ENCODE assay signal across 21 cellular contexts in genomic region chr3:62159056-62159455, GRCh38.
DNase-seq lines count a peak whose midpoint lies in the region; ATAC-seq and TF ChIP-seq lines count a peak whose summit lies in the region.
"Had no signal": no experiment of that assay in that cellular context is flagged by ENCODE, and none has a peak within 500 bp of the region (broad histone marks: within the 10 kb centered on the region; RNA-seq: fewer than 3 reads in every experiment).

No MANE protein-coding gene starts in this region.

- H3K9me3 ChIP-seq in mesenchymal stem cell (ENCODE audit: control insufficient read depth, low read length), result no peaks in the 10 kb centered on the region
- H3K9me3 ChIP-seq in stomach smooth muscle (ENCODE audit: control insufficient read depth in 2 of 2, low read length in 2 of 2), result no peaks in the 10 kb centered on the region
- no peaks in the 10 kb centered on the region for H3K9me3 ChIP-seq in A673 (ENCODE audit: low read depth, low read length, poor library complexity, severe bottlenecking)
- H3K9me3 ChIP-seq: right lobe of liver had no signal

- in situ Hi-C loops in brain microvascular endothelial cell (cut with HindIII; ENCODE audit: low pct_ligation_motif_present, low sequenced_read_pairs), result no loop called here

- peaks cover 7% of the 10 kb centered on the region for H3K79me1 ChIP-seq in mesenchymal stem cell (replicated peaks; ENCODE audit: low read length, poor library complexity, severe bottlenecking)

- H3K14ac ChIP-seq in mesenchymal stem cell (ENCODE audit: low read length in 2 of 2), result no peak overlapping the region

- POLR2A ChIA-PET in A673 (lab: Charles Lee; ENCODE audit: low non-redundant PET), result interaction anchor here (0.6 kb wide), 1 partner anchor 186 kb away, joined by 5 read pairs; no protein-coding TSS in a partner anchor

- H2BK15ac ChIP-seq in mesenchymal stem cell (ENCODE audit: low read depth, poor library complexity, severe bottlenecking), result no peak overlapping the region

- H3K27me3 ChIP-seq in ACC112 (ENCODE audit: insufficient read depth, low read length), result no peaks in the 10 kb centered on the region
- no peaks in the 10 kb centered on the region for H3K27me3 ChIP-seq in brain microvascular endothelial cell (replicated peaks)
- no peaks in the 10 kb centered on the region for H3K27me3 ChIP-seq in mesenchymal stem cell (ENCODE audit: control insufficient read depth in 1 of 2, insufficient read depth in 1 of 2, low read length in 2 of 2)
- H3K27me3 ChIP-seq in stomach smooth muscle (ENCODE audit: control insufficient read depth in 1 of 2, insufficient read depth in 2 of 2, low read length in 2 of 2), result no peaks in the 10 kb centered on the region
- H3K27me3 ChIP-seq in A673 (replicated peaks; ENCODE audit: insufficient read depth, low read depth, low read length, poor library complexity), result no peaks in the 10 kb centered on the region
- H3K27me3 ChIP-seq: BLaER1 treated with 17β-estradiol and CSF1 and Interleukin-3, amounts not matched to agents 10 nM and 100 nM; right lobe of liver had no signal

- intact Hi-C loops in A673 (cut with micrococcal nuclease; ENCODE audit: unreplicated experiment), result no loop called here

- H4K91ac ChIP-seq in mesenchymal stem cell (ENCODE audit: low read length), result no peak overlapping the region

- H2AK5ac ChIP-seq in mesenchymal stem cell (ENCODE audit: low read length, severe bottlenecking), result no peak overlapping the region

- DNase-seq in brain microvascular endothelial cell (no peak), mesenchymal stem cell (no peak), A673 (ENCODE audit: low spot score) (no peak)
- DNase-seq: ACHN; activated CD4-positive, alpha-beta T cell treated with anti-CD3 and anti-CD28 coated beads for 1 hour; activated CD8-positive, alpha-beta T cell treated with anti-CD3 and anti-CD28 coated beads, Interleukin-2, amount 10 ng/mL, durations not matched to agents 7 days and 5 days; activated gamma-delta T cell; activated naive CD8-positive, alpha-beta T cell treated with anti-CD3 and anti-CD28 coated beads, Interleukin-2, amount 50 U/mL, for 24 hours; Calu3; hippocampal formation; naive thymus-derived CD4-positive, alpha-beta T cell; NCI-H1694 treated with DMSO at 0.1 percent for 48 hours; NCI-H69 had no signal

- H3K9ac ChIP-seq in mesenchymal stem cell (ENCODE audit: low read length) (peak overlapping the region; percentile 55), stomach smooth muscle (ENCODE audit: low read length in 2 of 2) (no peak overlapping the region)
- H3K9ac ChIP-seq: BLaER1 treated with 17β-estradiol and CSF1 and Interleukin-3, amounts not matched to agents 10 nM and 100 nM had no signal

- H3K79me2 ChIP-seq in ACC112 (ENCODE audit: control insufficient read depth, insufficient read depth, low read length, unreplicated experiment), result no peaks in the 10 kb centered on the region

- H3K4ac ChIP-seq in mesenchymal stem cell (ENCODE audit: low read depth in 1 of 2, low read length in 2 of 2), result no peak overlapping the region

- no peak overlapping the region for H2BK12ac ChIP-seq in mesenchymal stem cell (ENCODE audit: low read length in 2 of 2)

- peaks cover 36% of the 10 kb centered on the region for H3K4me1 ChIP-seq in ACC112 (ENCODE audit: control insufficient read depth, insufficient read depth, low read length, unreplicated experiment)
- no peaks in the 10 kb centered on the region for H3K4me1 ChIP-seq in mesenchymal stem cell (ENCODE audit: control insufficient read depth, insufficient read depth, low read depth, low read length)
- H3K4me1 ChIP-seq in stomach smooth muscle (ENCODE audit: control insufficient read depth, insufficient read depth, low read length), result peaks cover 19% of the 10 kb centered on the region
- H3K4me1 ChIP-seq in A673 (ENCODE audit: insufficient read depth, low read length, poor library complexity, severe bottlenecking), result no peaks in the 10 kb centered on the region
- H3K4me1 ChIP-seq: right lobe of liver had no signal

- CTCF ChIA-PET in A673 (lab: Charles Lee), result no interaction called here

- H3K23ac ChIP-seq in mesenchymal stem cell (ENCODE audit: low read length in 2 of 2), result no peak overlapping the region

- H3K27ac ChIP-seq in ACC112 (ENCODE audit: low read depth, low read length) (peak overlapping the region; percentile 91), brain microvascular endothelial cell (peak overlapping the region; percentile 85), mesenchymal stem cell (ENCODE audit: low read length, poor library complexity, severe bottlenecking) (no peak overlapping the region), stomach smooth muscle (ENCODE audit: low read length) (peak overlapping the region; percentile 55), A673 (ENCODE audit: low read depth, low read length, poor library complexity, severe bottlenecking) (no peak overlapping the region)
- H3K27ac ChIP-seq: BLaER1 treated with 17β-estradiol and CSF1 and Interleukin-3, amounts not matched to agents 10 nM and 100 nM had no signal

- H3K18ac ChIP-seq in mesenchymal stem cell (ENCODE audit: low read depth in 1 of 2, low read length in 2 of 2), result no peak overlapping the region

- BruUV-seq in A673 (replicated peaks; lab: Mats Ljungman, UMichigan), result no TSS peak

- peak overlapping the region; percentile 29 for H2AFZ ChIP-seq in ACC112 (ENCODE audit: low read length, unreplicated experiment)
- no peak overlapping the region for H2AFZ ChIP-seq in mesenchymal stem cell (ENCODE audit: low read depth, low read length)

- H3K36me3 ChIP-seq in ACC112 (ENCODE audit: insufficient read depth, low read length) (peaks cover 6% of the 10 kb centered on the region; the same call in 1 of the 2 replicates), brain microvascular endothelial cell (replicated peaks) (no peaks in the 10 kb centered on the region), mesenchymal stem cell (ENCODE audit: control insufficient read depth in 1 of 2, insufficient read depth in 2 of 2, low read depth in 1 of 2, low read length in 2 of 2) (peaks cover 3 to 14% of the 10 kb centered on the region in 2 experiments), stomach smooth muscle (ENCODE audit: control insufficient read depth in 2 of 2, insufficient read depth in 2 of 2, low read length in 2 of 2) (peaks cover 2 to 5% of the 10 kb centered on the region in 2 donors), A673 (ENCODE audit: insufficient read depth, low read length, poor library complexity, severe bottlenecking) (no peaks in the 10 kb centered on the region)
- H3K36me3 ChIP-seq: right lobe of liver had no signal

- no peak for TF ChIP-seq CTCF in brain microvascular endothelial cell (IDR thresholded peaks at IDR 0.05; ENCODE audit: low read depth, low read length, missing control alignments)
- TF ChIP-seq CTCF in A673 (conservative IDR thresholded peaks at IDR 0.05; ENCODE audit: low read depth, low read length), result no peak

- H4K8ac ChIP-seq in mesenchymal stem cell (ENCODE audit: low read length), result no peak overlapping the region

- H2BK120ac ChIP-seq in mesenchymal stem cell (ENCODE audit: low read depth, low read length), result no peak overlapping the region

- H2BK5ac ChIP-seq in mesenchymal stem cell (ENCODE audit: low read depth, low read length, poor library complexity, severe bottlenecking), result no peak overlapping the region

- ATAC-seq in HG02678 (IDR thresholded peaks at IDR 0.05; ENCODE audit: unreplicated experiment) (no peak), GM21717 (IDR thresholded peaks at IDR 0.05; ENCODE audit: unreplicated experiment) (no peak), HG02623 (IDR thresholded peaks at IDR 0.05; ENCODE audit: unreplicated experiment) (no peak)
- ATAC-seq: activated CD8-positive, alpha-beta T cell treated with anti-CD3 and anti-CD28 coated beads, Interleukin-2, amount 10 ng/mL, durations not matched to agents 7 days and 5 days; activated naive CD8-positive, alpha-beta T cell treated with anti-CD3 and anti-CD28 coated beads, Interleukin-2, amount 50 U/mL, for 24 hours; naive thymus-derived CD4-positive, alpha-beta T cell; stimulated activated memory B cell treated with anti-CD40 and anti-IgM and Interleukin-4, amounts not matched to agents 10 μg/mL and 1 μg/mL and 100 μg/mL, for 72 hours had no signal

- no peak overlapping the region for H3K4me2 ChIP-seq in mesenchymal stem cell (ENCODE audit: low read length, poor library complexity, severe bottlenecking)

- peak overlapping the region; percentile 53; the same call in 1 of the 2 replicates for H3K4me3 ChIP-seq in ACC112 (ENCODE audit: low read depth, low read length)
- H3K4me3 ChIP-seq in brain microvascular endothelial cell (ENCODE audit: low read depth, low read length), result no peak overlapping the region
- no peak overlapping the region for H3K4me3 ChIP-seq in mesenchymal stem cell (ENCODE audit: insufficient read depth in 1 of 2, low read depth in 1 of 2, low read length in 2 of 2)
- no peak overlapping the region for H3K4me3 ChIP-seq in stomach smooth muscle (ENCODE audit: low read length in 2 of 2)
- no peak overlapping the region for H3K4me3 ChIP-seq in A673 (ENCODE audit: low read depth, low read length, poor library complexity, severe bottlenecking)
- H3K4me3 ChIP-seq: BLaER1 treated with 17β-estradiol and CSF1 and Interleukin-3, amounts not matched to agents 10 nM and 100 nM; right lobe of liver had no signal

- WGBS in mesenchymal stem cell, result 86% methylated on average over 3 of the region's 3 CpGs

Comparison
In these comparisons a context has a peak if more than half of its experiments do, and no peak if none do; other contexts are left out.
1. H3K27ac ChIP-seq: peak in ACC112 (single experiment), brain microvascular endothelial cell (single experiment) and stomach smooth muscle (single experiment); none in mesenchymal stem cell (single experiment) and A673 (single experiment).